11 cellular contexts compared by ENCODE assay signal in genomic region chr1:66316464-66317155, GRCh38.
DNase-seq lines count a peak whose midpoint lies in the region; ATAC-seq and TF ChIP-seq lines count a peak whose summit lies in the region.
"Had no signal": no experiment of that assay in that cellular context is flagged by ENCODE, and none has a peak within 500 bp of the region (broad histone marks: within the 10 kb centered on the region; RNA-seq: fewer than 3 reads in every experiment).

No MANE protein-coding gene starts in this region.

- no peaks in the 10 kb centered on the region for H3K9me3 Mint-ChIP-seq in neural progenitor cell

- TF ChIP-seq CTCF in LNCaP clone FGC (IDR thresholded peaks at IDR 0.05; ENCODE audit: control insufficient read depth, extremely low read depth, insufficient read depth) (no peak), neural progenitor cell (IDR thresholded peaks at IDR 0.05) (no peak)

- H3K27me3 ChIP-seq in endocrine pancreas (ENCODE audit: control insufficient read depth, insufficient read depth, low read length): no peaks in the 10 kb centered on the region
- H3K27me3 ChIP-seq in neural progenitor cell: no peaks in the 10 kb centered on the region
- no peaks in the 10 kb centered on the region for H3K27me3 ChIP-seq in SJCRH30

- H3K4me3 Mint-ChIP-seq in neural progenitor cell: no peak overlapping the region
- H3K4me3 Mint-ChIP-seq: activated naive CD8-positive, alpha-beta T cell; T-cell had no signal

- no peak for ATAC-seq in GM19023 (IDR thresholded peaks at IDR 0.05; ENCODE audit: unreplicated experiment)

- DNase-seq in CD1c-positive myeloid dendritic cell (ENCODE audit: extremely low spot score) (peak; percentile 38), LNCaP clone FGC (ENCODE audit: low read depth) (peak; percentile 86), neural progenitor cell (ENCODE audit: low spot score) (no peak), SJCRH30 (no peak), GM03348 (ENCODE audit: low spot score) (no peak), cerebellar cortex (ENCODE audit: low spot score) (no peak)
- DNase-seq: nucleus accumbens, T-cell had no signal

- no peaks in the 10 kb centered on the region for H3K4me1 Mint-ChIP-seq in neural progenitor cell

- peak overlapping the region; percentile 55 for H2AFZ ChIP-seq in neural progenitor cell (replicated peaks)

- H3K9me3 ChIP-seq in endocrine pancreas (ENCODE audit: control insufficient read depth, low read length) (no peaks in the 10 kb centered on the region), neural progenitor cell (ENCODE audit: low read depth) (no peaks in the 10 kb centered on the region), SJCRH30 (replicated peaks) (no peaks in the 10 kb centered on the region)

- no peaks in the 10 kb centered on the region for H3F3A ChIP-seq in neural progenitor cell (ENCODE audit: low read depth)

- no peak overlapping the region for H3K27ac Mint-ChIP-seq in neural progenitor cell
- H3K27ac Mint-ChIP-seq: activated naive CD8-positive, alpha-beta T cell had no signal

- no peak overlapping the region for H3K4me3 ChIP-seq in LNCaP clone FGC (ENCODE audit: low read depth, low read length)
- peak overlapping the region; percentile 44 for H3K4me3 ChIP-seq in endocrine pancreas (ENCODE audit: control insufficient read depth, insufficient read depth, low read length)
- H3K4me3 ChIP-seq in neural progenitor cell: no peak overlapping the region
- H3K4me3 ChIP-seq in SJCRH30: no peak overlapping the region

- H4K20me1 ChIP-seq in neural progenitor cell (ENCODE audit: low read depth): no peaks in the 10 kb centered on the region

- H3K9ac ChIP-seq in endocrine pancreas (ENCODE audit: control insufficient read depth, insufficient read depth, low read length): no peak overlapping the region
- H3K9ac ChIP-seq in neural progenitor cell: no peak overlapping the region

- peaks cover 4% of the 10 kb centered on the region for H3K36me3 Mint-ChIP-seq in neural progenitor cell
- H3K36me3 Mint-ChIP-seq: T-cell had no signal

- H3K27me3 Mint-ChIP-seq in neural progenitor cell (ENCODE audit: insufficient read depth, low read depth): no peaks in the 10 kb centered on the region
- H3K27me3 Mint-ChIP-seq: activated naive CD8-positive, alpha-beta T cell; T-cell had no signal

- H3K79me2 ChIP-seq in neural progenitor cell (ENCODE audit: low read depth): no peaks in the 10 kb centered on the region

- H3K36me3 ChIP-seq in endocrine pancreas (ENCODE audit: control insufficient read depth, insufficient read depth, low read length): no peaks in the 10 kb centered on the region
- H3K36me3 ChIP-seq in neural progenitor cell: no peaks in the 10 kb centered on the region
- H3K36me3 ChIP-seq in SJCRH30: no peaks in the 10 kb centered on the region

- no peak overlapping the region for H3K4me2 ChIP-seq in neural progenitor cell

- H3K27ac ChIP-seq in neural progenitor cell (no peak overlapping the region), SJCRH30 (no peak overlapping the region)

- H3K4me1 ChIP-seq in endocrine pancreas (ENCODE audit: control insufficient read depth, insufficient read depth, low read length) (peaks cover 8% of the 10 kb centered on the region), neural progenitor cell (no peaks in the 10 kb centered on the region), SJCRH30 (no peaks in the 10 kb centered on the region)

Comparison
In these comparisons a context has a peak if more than half of its experiments do, and no peak if none do; other contexts are left out.
1. DNase-seq: peak in CD1c-positive myeloid dendritic cell (single experiment) and LNCaP clone FGC (single experiment); none in neural progenitor cell (single experiment), SJCRH30 (0 of 2), GM03348 (single experiment) and cerebellar cortex (single experiment).